In genomic region chr10:71228875-71229720, GRCh38 we compare ENCODE assay signal across 25 cellular contexts. TPM values are rescaled to one million over a fixed set of nuclear protein-coding genes. Genes with fewer than 3 reads are reported as not detected.
A peak's percentile ranks its signal among the peaks of the same experiment; 100 is the strongest.
DNase-seq lines count a peak whose midpoint lies in the region; ATAC-seq and TF ChIP-seq lines count a peak whose summit lies in the region.
"Had no signal": no experiment of that assay in that cellular context is flagged by ENCODE, and none has a peak within 500 bp of the region (broad histone marks: within the 10 kb centered on the region; RNA-seq: fewer than 3 reads in every experiment).

No MANE protein-coding gene starts in this region.

- H3K27ac ChIP-seq in left ventricle myocardium inferior (replicated peaks), result peak overlapping the region; percentile 31
- no peak overlapping the region for H3K27ac ChIP-seq in upper lobe of right lung
- H3K27ac ChIP-seq in A673 (ENCODE audit: low read depth, low read length, poor library complexity, severe bottlenecking), result no peak overlapping the region
- H3K27ac ChIP-seq: right lobe of liver, transverse colon had no signal

- intact Hi-C loops in left ventricle myocardium inferior (cut with micrococcal nuclease), result no loop called here
- intact Hi-C loops in cardiac septum (cut with DNase I), result no loop called here
- intact Hi-C loops in upper lobe of right lung (cut with DNase I), result no loop called here
- intact Hi-C loops in A673 (cut with micrococcal nuclease; ENCODE audit: unreplicated experiment), result no loop called here

- H3K4me1 ChIP-seq in left ventricle myocardium inferior, result peaks cover 59% of the 10 kb centered on the region
- peaks cover 32% of the 10 kb centered on the region for H3K4me1 ChIP-seq in upper lobe of right lung
- H3K4me1 ChIP-seq in A673 (ENCODE audit: insufficient read depth, low read length, poor library complexity, severe bottlenecking), result no peaks in the 10 kb centered on the region

- H3K36me3 ChIP-seq in left ventricle myocardium inferior (no peaks in the 10 kb centered on the region), upper lobe of right lung (no peaks in the 10 kb centered on the region), A673 (ENCODE audit: insufficient read depth, low read length, poor library complexity, severe bottlenecking) (no peaks in the 10 kb centered on the region)
- H3K36me3 ChIP-seq: Peyer's patch, right lobe of liver, transverse colon had no signal

- TF ChIP-seq CTCF in left ventricle myocardium inferior (IDR thresholded peaks at IDR 0.05; ENCODE audit: borderline replicate concordance) (no peak), upper lobe of right lung (IDR thresholded peaks at IDR 0.05) (no peak), A673 (conservative IDR thresholded peaks at IDR 0.05; ENCODE audit: low read depth, low read length) (no peak)

- no peak overlapping the region for H3K4me3 ChIP-seq in left ventricle myocardium inferior
- no peak overlapping the region for H3K4me3 ChIP-seq in upper lobe of right lung
- no peak overlapping the region for H3K4me3 ChIP-seq in A673 (ENCODE audit: low read depth, low read length, poor library complexity, severe bottlenecking)
- H3K4me3 ChIP-seq: Peyer's patch, right lobe of liver, transverse colon had no signal

- no TSS peak for BruUV-seq in A673 (replicated peaks; lab: Mats Ljungman, UMichigan)

- no peak for ATAC-seq in upper lobe of right lung
- ATAC-seq in GM21529 (IDR thresholded peaks at IDR 0.05; ENCODE audit: unreplicated experiment), result no peak
- ATAC-seq: activated CD8-positive, alpha-beta T cell treated with anti-CD3 and anti-CD28 coated beads, Interleukin-2, amount 10 ng/mL, durations not matched to agents 7 days and 5 days had no signal

- H3K9me3 ChIP-seq in left ventricle myocardium inferior (replicated peaks) (no peaks in the 10 kb centered on the region), upper lobe of right lung (no peaks in the 10 kb centered on the region), A673 (ENCODE audit: low read depth, low read length, poor library complexity, severe bottlenecking) (no peaks in the 10 kb centered on the region)
- H3K9me3 ChIP-seq: Peyer's patch, right lobe of liver, transverse colon had no signal

- DNase-seq in left ventricle myocardium inferior, result no peak
- no peak for DNase-seq in cardiac septum (ENCODE audit: low spot score)
- peak; percentile 89 for DNase-seq in left kidney (ENCODE audit: low read depth, low spot score)
- peak; percentile 22 for DNase-seq in pons (ENCODE audit: low spot score)
- DNase-seq in upper lobe of right lung, result peak; percentile 62
- no peak for DNase-seq in A673 (ENCODE audit: low spot score)
- DNase-seq in NCI-H526 (lab: John Stamatoyannopoulos, UW), result no peak
- DNase-seq: activated CD8-positive, alpha-beta T cell treated with anti-CD3 and anti-CD28 coated beads, Interleukin-2, amount 10 ng/mL, durations not matched to agents 7 days and 5 days; activated naive CD4-positive, alpha-beta T cell; activated T-cell treated with anti-CD3 and anti-CD28 coated beads, Interleukin-2, amount 50 U/mL, for 24 hours; AML-193; dermis blood vessel endothelial cell; GDM1; GOT3; naive B cell; NCI-H146; NCI-H2171; NCI-H510A treated with DMSO at 0.1 percent for 48 hours; NK-92 treated with Interleukin-12 subunit alpha and Interleukin-12 subunit beta, amount 100 ng/mL, for 24 hours; stimulated activated CD4-positive, alpha-beta T cell treated with anti-CD3 and anti-CD28 coated beads, Interleukin-15, amount 100 ng/mL, for 24 hours; transverse colon had no signal

- POLR2A ChIA-PET in A673 (lab: Charles Lee; ENCODE audit: low non-redundant PET), result no interaction called here

- H3K27me3 ChIP-seq in left ventricle myocardium inferior (ENCODE audit: low read depth) (no peaks in the 10 kb centered on the region), upper lobe of right lung (no peaks in the 10 kb centered on the region), A673 (replicated peaks; ENCODE audit: insufficient read depth, low read depth, low read length, poor library complexity) (no peaks in the 10 kb centered on the region)
- H3K27me3 ChIP-seq: Peyer's patch, right lobe of liver, transverse colon had no signal

- CTCF ChIA-PET in A673 (lab: Charles Lee), result no interaction called here

RNA-seq across cellular contexts. Expression of gene UNC5B, which starts 16.7 kb away (rescaled TPM):
- total RNA-seq in left ventricle myocardium inferior (15.6 TPM), cardiac septum (22.4 TPM), upper lobe of right lung (16.0 TPM), A673 (2021) (8.2 and 9.9 TPM in 2 replicates)
- total RNA-seq: T-helper 1 cell treated with Interleukin-12 subunit alpha and Interleukin-12 subunit beta and Interleukin-4 antibody, amounts not matched to agents 30 ng/mL and 1 ng/mL, for 36 hours had no signal

Comparison
In these comparisons a context has a peak if more than half of its experiments do, and no peak if none do; other contexts are left out.
1. DNase-seq: peak in left kidney (single experiment), pons (single experiment) and upper lobe of right lung (single experiment); none in left ventricle myocardium inferior (single experiment), cardiac septum (single experiment), A673 (single experiment) and NCI-H526 (0 of 2).